37 cellular contexts compared by ENCODE assay signal in genomic region chr6:147978078-147978477, GRCh38.
"Had no signal": no experiment of that assay in that cellular context is flagged by ENCODE, and none has a peak within 500 bp of the region (broad histone marks: within the 10 kb centered on the region; RNA-seq: fewer than 3 reads in every experiment).

No MANE protein-coding gene starts in this region.

- H3K4me3 ChIP-seq: ascending aorta, cardiac muscle cell had no signal

- ATAC-seq: activated CD4-positive, alpha-beta T cell treated with anti-CD3 and anti-CD28 coated beads for 36 hours; activated CD4-positive, CD25-positive, alpha-beta regulatory T cell treated with anti-CD3 and anti-CD28 coated beads, Interleukin-2, amount 50 U/mL, for 24 hours; activated CD8-positive, alpha-beta memory T cell treated with anti-CD3 and anti-CD28 coated beads, Interleukin-2, amount 10 ng/mL, durations not matched to agents 7 days and 5 days; activated CD8-positive, alpha-beta T cell treated with anti-CD3 and anti-CD28 coated beads, Interleukin-2, amount 10 ng/mL, durations not matched to agents 7 days and 5 days; activated naive CD8-positive, alpha-beta T cell treated with anti-CD3 and anti-CD28 coated beads, Interleukin-2, amount 50 U/mL, for 24 hours had no signal

- H3K9me3 Mint-ChIP-seq: activated CD4-positive, alpha-beta T cell treated with anti-CD3 and anti-CD28 coated beads, Interleukin-2, amount 10 ng/mL, durations not matched to agents 7 days and 5 days; activated naive CD4-positive, alpha-beta T cell treated with anti-CD3 and anti-CD28 coated beads, Interleukin-2, amount 10 ng/mL, durations not matched to agents 7 days and 5 days; activated naive CD4-positive, alpha-beta T cell treated with anti-CD3 and anti-CD28 coated beads, Interleukin-2, amount 50 U/mL, for 24 hours; activated naive CD8-positive, alpha-beta T cell treated with anti-CD3 and anti-CD28 coated beads, Interleukin-2, amount 10 ng/mL, durations not matched to agents 7 days and 5 days; activated naive CD8-positive, alpha-beta T cell treated with anti-CD3 and anti-CD28 coated beads, Interleukin-2, amount 50 U/mL, for 24 hours; activated T-cell treated with anti-CD3 and anti-CD28 coated beads, Interleukin-2, amount 50 U/mL, for 24 hours; activated T-helper 2 cell treated with anti-CD3 and anti-CD28 coated beads, Interferon-gamma antibody, Interleukin-2, Interleukin-4, amounts not matched to agents 10 μg/mL and 5 μg/mL and 100 μg/mL, durations not matched to agents 14 hours and 24 hours and 36 hours; central memory CD8-positive, alpha-beta T cell; T-helper 1 cell treated with Interleukin-12 subunit alpha and Interleukin-12 subunit beta and Interleukin-4 antibody, amounts not matched to agents 30 μg/mL and 1 μg/mL, for 36 hours; T-helper 2 cell treated with Interferon-gamma antibody and Interleukin-4, amounts not matched to agents 5 μg/mL and 100 μg/mL, for 36 hours had no signal

- H3K36me3 ChIP-seq: ascending aorta, cardiac muscle cell had no signal

- H3K4me1 Mint-ChIP-seq: activated CD4-positive, alpha-beta memory T cell treated with anti-CD3 and anti-CD28 coated beads, Interleukin-2, amount 10 ng/mL, durations not matched to agents 7 days and 5 days; activated CD4-positive, alpha-beta T cell treated with anti-CD3 and anti-CD28 coated beads for 36 hours; activated CD4-positive, alpha-beta T cell treated with anti-CD3 and anti-CD28 coated beads, Interleukin-2, amount 10 ng/mL, durations not matched to agents 7 days and 5 days; activated CD8-positive, alpha-beta memory T cell treated with anti-CD3 and anti-CD28 coated beads, Interleukin-2, amount 10 ng/mL, durations not matched to agents 7 days and 5 days; activated naive CD4-positive, alpha-beta T cell treated with anti-CD3 and anti-CD28 coated beads, Interleukin-2, amount 10 ng/mL, durations not matched to agents 7 days and 5 days; activated naive CD4-positive, alpha-beta T cell treated with anti-CD3 and anti-CD28 coated beads, Interleukin-2, amount 50 U/mL, for 24 hours; activated naive CD8-positive, alpha-beta T cell treated with anti-CD3 and anti-CD28 coated beads, Interleukin-2, amount 10 ng/mL, durations not matched to agents 7 days and 5 days; activated naive CD8-positive, alpha-beta T cell treated with anti-CD3 and anti-CD28 coated beads, Interleukin-2, amount 50 U/mL, for 24 hours; central memory CD8-positive, alpha-beta T cell had no signal

- H3K27ac Mint-ChIP-seq: activated CD4-positive, alpha-beta memory T cell treated with anti-CD3 and anti-CD28 coated beads, Interleukin-2, amount 10 ng/mL, durations not matched to agents 7 days and 5 days; activated CD4-positive, alpha-beta T cell treated with anti-CD3 and anti-CD28 coated beads for 36 hours; activated CD4-positive, alpha-beta T cell treated with anti-CD3 and anti-CD28 coated beads, Interleukin-2, amount 10 ng/mL, durations not matched to agents 7 days and 5 days; activated CD8-positive, alpha-beta memory T cell treated with anti-CD3 and anti-CD28 coated beads, Interleukin-2, amount 10 ng/mL, durations not matched to agents 7 days and 5 days; activated CD8-positive, alpha-beta T cell treated with anti-CD3 and anti-CD28 coated beads, Interleukin-2, amount 10 ng/mL, durations not matched to agents 7 days and 5 days; activated naive CD4-positive, alpha-beta T cell treated with anti-CD3 and anti-CD28 coated beads, Interleukin-2, amount 10 ng/mL, durations not matched to agents 7 days and 5 days; activated naive CD4-positive, alpha-beta T cell treated with anti-CD3 and anti-CD28 coated beads, Interleukin-2, amount 50 U/mL, for 24 hours; activated naive CD8-positive, alpha-beta T cell; activated naive CD8-positive, alpha-beta T cell treated with anti-CD3 and anti-CD28 coated beads, Interleukin-2, amount 10 ng/mL, durations not matched to agents 7 days and 5 days; activated naive CD8-positive, alpha-beta T cell treated with anti-CD3 and anti-CD28 coated beads, Interleukin-2, amount 50 U/mL, for 24 hours; activated T-cell treated with anti-CD3 and anti-CD28 coated beads, Interleukin-2, amount 50 U/mL, for 24 hours; activated T-helper 2 cell treated with anti-CD3 and anti-CD28 coated beads, Interferon-gamma antibody, Interleukin-2, Interleukin-4, amounts not matched to agents 10 μg/mL and 5 μg/mL and 100 μg/mL, durations not matched to agents 14 hours and 24 hours and 36 hours; T-helper 1 cell treated with Interleukin-12 subunit alpha and Interleukin-12 subunit beta and Interleukin-4 antibody, amounts not matched to agents 30 μg/mL and 1 μg/mL, for 36 hours; T-helper 2 cell treated with Interferon-gamma antibody and Interleukin-4, amounts not matched to agents 5 μg/mL and 100 μg/mL, for 36 hours had no signal

- H3K9me3 ChIP-seq: ascending aorta had no signal

- H3K36me3 Mint-ChIP-seq: activated CD8-positive, alpha-beta memory T cell treated with anti-CD3 and anti-CD28 coated beads, Interleukin-2, amount 10 ng/mL, durations not matched to agents 7 days and 5 days; activated naive CD4-positive, alpha-beta T cell treated with anti-CD3 and anti-CD28 coated beads, Interleukin-2, amount 10 ng/mL, durations not matched to agents 7 days and 5 days; activated naive CD4-positive, alpha-beta T cell treated with anti-CD3 and anti-CD28 coated beads, Interleukin-2, amount 50 U/mL, for 24 hours; activated naive CD8-positive, alpha-beta T cell; activated naive CD8-positive, alpha-beta T cell treated with anti-CD3 and anti-CD28 coated beads, Interleukin-2, amount 10 ng/mL, durations not matched to agents 7 days and 5 days; brain had no signal

- H3K27me3 Mint-ChIP-seq: activated CD4-positive, alpha-beta memory T cell treated with anti-CD3 and anti-CD28 coated beads, Interleukin-2, amount 10 ng/mL, durations not matched to agents 7 days and 5 days; activated CD4-positive, alpha-beta T cell treated with anti-CD3 and anti-CD28 coated beads for 36 hours; activated CD4-positive, alpha-beta T cell treated with anti-CD3 and anti-CD28 coated beads, Interleukin-2, amount 10 ng/mL, durations not matched to agents 7 days and 5 days; activated CD8-positive, alpha-beta memory T cell treated with anti-CD3 and anti-CD28 coated beads, Interleukin-2, amount 10 ng/mL, durations not matched to agents 7 days and 5 days; activated naive CD4-positive, alpha-beta T cell treated with anti-CD3 and anti-CD28 coated beads, Interleukin-2, amount 10 ng/mL, durations not matched to agents 7 days and 5 days; activated naive CD8-positive, alpha-beta T cell; activated naive CD8-positive, alpha-beta T cell treated with anti-CD3 and anti-CD28 coated beads, Interleukin-2, amount 10 ng/mL, durations not matched to agents 7 days and 5 days; activated naive CD8-positive, alpha-beta T cell treated with anti-CD3 and anti-CD28 coated beads, Interleukin-2, amount 50 U/mL, for 24 hours; activated T-cell treated with anti-CD3 and anti-CD28 coated beads, Interleukin-2, amount 50 U/mL, for 24 hours; central memory CD8-positive, alpha-beta T cell had no signal

- H3K4me1 ChIP-seq: ascending aorta had no signal

- H3K27ac ChIP-seq: ascending aorta, cardiac muscle cell, VCaP had no signal

- DNase-seq: activated CD4-positive, alpha-beta memory T cell treated with anti-CD3 and anti-CD28 coated beads, Interleukin-2, amount 10 ng/mL, durations not matched to agents 7 days and 5 days; activated CD4-positive, alpha-beta T cell treated with anti-CD3 and anti-CD28 coated beads for 1 hour; activated CD4-positive, alpha-beta T cell treated with anti-CD3 and anti-CD28 coated beads for 36 hours; activated CD4-positive, alpha-beta T cell treated with anti-CD3 and anti-CD28 coated beads for 48 hours; activated CD4-positive, alpha-beta T cell treated with anti-CD3 and anti-CD28 coated beads, Interleukin-2, amount 10 ng/mL, durations not matched to agents 7 days and 5 days; activated CD4-positive, alpha-beta T cell treated with anti-CD3 and anti-CD28 coated beads, Interleukin-2, amount 50 U/mL, for 48 hours; activated CD4-positive, CD25-positive, alpha-beta regulatory T cell; activated CD8-positive, alpha-beta memory T cell treated with anti-CD3 and anti-CD28 coated beads for 24 hours; activated CD8-positive, alpha-beta memory T cell treated with anti-CD3 and anti-CD28 coated beads, Interleukin-2, amount 10 ng/mL, durations not matched to agents 7 days and 5 days; activated CD8-positive, alpha-beta memory T cell treated with anti-CD3 and anti-CD28 coated beads, Interleukin-2, amount 50 U/mL, for 48 hours; activated CD8-positive, alpha-beta T cell treated with anti-CD3 and anti-CD28 coated beads, Interleukin-2, amount 10 ng/mL, durations not matched to agents 7 days and 5 days; activated effector memory CD4-positive, alpha-beta T cell treated with Interleukin-2 at 50 U/mL for 16 hours; activated gamma-delta T cell; activated naive CD4-positive, alpha-beta T cell treated with anti-CD3 and anti-CD28 coated beads, Interleukin-2, amount 10 ng/mL, durations not matched to agents 7 days and 5 days; activated naive CD4-positive, alpha-beta T cell treated with Interleukin-2 at 50 U/mL for 16 hours; activated naive CD8-positive, alpha-beta T cell treated with anti-CD3 and anti-CD28 coated beads, Interleukin-2, amount 10 ng/mL, durations not matched to agents 7 days and 5 days; activated naive CD8-positive, alpha-beta T cell treated with anti-CD3 and anti-CD28 coated beads, Interleukin-2, amount 50 U/mL, for 24 hours; activated T-cell treated with anti-CD3 and anti-CD28 coated beads, Interleukin-2, amount 50 U/mL, for 24 hours; activated T-cell treated with anti-CD3 and anti-CD28 coated beads, Interleukin-2, amount 50 U/mL, for 48 hours; amygdala; anterior cingulate cortex; caudate nucleus; cerebellar nuclear complex; T-helper 1 cell; T-helper 2 cell; T-helper 9 cell had no signal

- H3K4me3 Mint-ChIP-seq: activated CD4-positive, alpha-beta memory T cell treated with anti-CD3 and anti-CD28 coated beads, Interleukin-2, amount 10 ng/mL, durations not matched to agents 7 days and 5 days; activated CD4-positive, alpha-beta T cell treated with anti-CD3 and anti-CD28 coated beads for 36 hours; activated CD4-positive, alpha-beta T cell treated with anti-CD3 and anti-CD28 coated beads, Interleukin-2, amount 10 ng/mL, durations not matched to agents 7 days and 5 days; activated CD8-positive, alpha-beta memory T cell treated with anti-CD3 and anti-CD28 coated beads, Interleukin-2, amount 10 ng/mL, durations not matched to agents 7 days and 5 days; activated CD8-positive, alpha-beta T cell treated with anti-CD3 and anti-CD28 coated beads, Interleukin-2, amount 10 ng/mL, durations not matched to agents 7 days and 5 days; activated naive CD4-positive, alpha-beta T cell treated with anti-CD3 and anti-CD28 coated beads, Interleukin-2, amount 10 ng/mL, durations not matched to agents 7 days and 5 days; activated naive CD4-positive, alpha-beta T cell treated with anti-CD3 and anti-CD28 coated beads, Interleukin-2, amount 50 U/mL, for 24 hours; activated naive CD8-positive, alpha-beta T cell; activated naive CD8-positive, alpha-beta T cell treated with anti-CD3 and anti-CD28 coated beads, Interleukin-2, amount 10 ng/mL, durations not matched to agents 7 days and 5 days; activated naive CD8-positive, alpha-beta T cell treated with anti-CD3 and anti-CD28 coated beads, Interleukin-2, amount 50 U/mL, for 24 hours; activated T-cell treated with anti-CD3 and anti-CD28 coated beads, Interleukin-2, amount 50 U/mL, for 24 hours; brain; central memory CD8-positive, alpha-beta T cell; T-helper 1 cell treated with Interleukin-12 subunit alpha and Interleukin-12 subunit beta and Interleukin-4 antibody, amounts not matched to agents 30 μg/mL and 1 μg/mL, for 36 hours; T-helper 2 cell treated with Interferon-gamma antibody and Interleukin-4, amounts not matched to agents 5 μg/mL and 100 μg/mL, for 36 hours had no signal

- H3K27me3 ChIP-seq: ascending aorta, cardiac muscle cell had no signal
